Comparison of ENCODE assay signal across 28 cellular contexts in the genomic region with DNA sequence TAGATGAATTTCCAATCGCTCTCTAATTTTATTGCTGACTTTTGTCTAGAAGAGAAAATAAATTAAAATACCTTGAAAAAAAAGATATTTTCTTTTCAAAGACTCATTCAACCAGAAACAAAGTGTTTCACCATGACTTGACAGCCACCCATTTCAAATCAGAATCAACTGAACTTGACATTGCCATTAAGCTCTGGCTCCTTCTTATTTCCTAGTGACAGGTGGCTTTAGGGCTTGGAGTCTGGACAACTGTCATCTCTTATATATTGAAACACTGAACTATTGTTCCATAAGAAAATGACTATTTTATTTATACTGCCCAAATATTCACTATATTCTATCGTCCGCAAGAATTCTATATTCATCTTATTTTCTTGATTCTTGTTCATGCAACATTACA.
"Had no signal": no experiment of that assay in that cellular context is flagged by ENCODE, and none has a peak within 500 bp of the region (broad histone marks: within the 10 kb centered on the region; RNA-seq: fewer than 3 reads in every experiment).

No MANE protein-coding gene starts in this region.

- H3K79me2 ChIP-seq: parathyroid adenoma had no signal

- H3K4me1 ChIP-seq: neural progenitor cell, parathyroid adenoma, prostate gland, right lobe of liver, sigmoid colon, stomach, thyroid gland, tibial nerve, upper lobe of left lung, vagina had no signal

- H3K4me1 Mint-ChIP-seq: naive thymus-derived CD8-positive, alpha-beta T cell; nephron progenitor cell; neural progenitor cell; stimulated activated effector memory CD8-positive, alpha-beta T cell treated with anti-CD3 and anti-CD28 coated beads, Interleukin-12 subunit alpha, Interleukin-12 subunit beta, amount 100 ng/mL, for 72 hours; stimulated activated naive B cell treated with anti-CD40 and anti-IgM and Interleukin-4, amounts not matched to agents 10 μg/mL and 1 μg/mL and 100 μg/mL, for 72 hours had no signal

- H2AFZ ChIP-seq: neural progenitor cell, parathyroid adenoma had no signal

- H3K4me3 ChIP-seq: neural progenitor cell, ovary, prostate gland, right lobe of liver, sigmoid colon, stomach, thoracic aorta, thyroid gland, tibial nerve, upper lobe of left lung, vagina had no signal

- ATAC-seq: naive thymus-derived CD8-positive, alpha-beta T cell; natural killer cell treated with Interleukin-12 subunit alpha and Interleukin-12 subunit beta and Interleukin-15 and Interleukin-18, amount 100 ng/mL, for 72 hours; right cardiac atrium; right lobe of liver; stimulated activated effector memory CD8-positive, alpha-beta T cell treated with anti-CD3 and anti-CD28 coated beads, Interleukin-12 subunit alpha, Interleukin-12 subunit beta, amount 100 ng/mL, for 72 hours; stimulated activated naive B cell treated with anti-CD40 and anti-IgM and Interleukin-4, amounts not matched to agents 10 μg/mL and 1 μg/mL and 100 μg/mL, for 72 hours had no signal

- H3K36me3 Mint-ChIP-seq: natural killer cell treated with Interleukin-12 subunit alpha and Interleukin-12 subunit beta and Interleukin-15 and Interleukin-18, amount 100 ng/mL, for 72 hours; stimulated activated effector memory CD8-positive, alpha-beta T cell treated with anti-CD3 and anti-CD28 coated beads, Interleukin-12 subunit alpha, Interleukin-12 subunit beta, amount 100 ng/mL, for 72 hours had no signal

- H3K27ac ChIP-seq: neural progenitor cell, ovary, parathyroid adenoma, prostate gland, right lobe of liver, sigmoid colon, stomach, thoracic aorta, thyroid gland, tibial nerve, upper lobe of left lung, vagina had no signal

- DNase-seq: naive thymus-derived CD8-positive, alpha-beta T cell; nephron progenitor cell; occipital lobe; ovary; posterior cingulate gyrus; right cardiac atrium; right lobe of liver; sigmoid colon; small intestine; stimulated activated CD4-positive, alpha-beta T cell treated with anti-CD3 and anti-CD28 coated beads, Interleukin-15, amount 100 ng/mL, for 24 hours; stimulated activated CD4-positive, alpha-beta T cell treated with anti-CD3 and anti-CD28 coated beads, Interleukin-2, amount 100 ng/mL, for 24 hours; stimulated activated CD4-positive, alpha-beta T cell treated with anti-CD3 and anti-CD28 coated beads, Interleukin-2, amount 100 ng/mL, for 48 hours; stimulated activated CD4-positive, alpha-beta T cell treated with anti-CD3 and anti-CD28 coated beads, Interleukin-4, amount 100 ng/mL, for 24 hours; stimulated activated naive B cell treated with anti-CD40 and anti-IgM and Interleukin-4, amounts not matched to agents 10 μg/mL and 1 μg/mL and 100 μg/mL, for 72 hours; stimulated activated naive CD4-positive, alpha-beta T cell treated with Interleukin-2 at 50 U/mL for 16 hours; stomach; thyroid gland; trophoblast cell; upper lobe of left lung had no signal

- H3K9ac ChIP-seq: neural progenitor cell, parathyroid adenoma had no signal

- H3K9me3 ChIP-seq: ovary, prostate gland, thyroid gland had no signal

- H3K36me3 ChIP-seq: neural progenitor cell, ovary, prostate gland, right lobe of liver, sigmoid colon, stomach, thoracic aorta, thyroid gland, tibial nerve, upper lobe of left lung, vagina had no signal

- H3K4me3 Mint-ChIP-seq: naive thymus-derived CD8-positive, alpha-beta T cell; natural killer cell treated with Interleukin-12 subunit alpha and Interleukin-12 subunit beta and Interleukin-15 and Interleukin-18, amount 100 ng/mL, for 72 hours; nephron progenitor cell; neural progenitor cell; stimulated activated effector memory CD8-positive, alpha-beta T cell treated with anti-CD3 and anti-CD28 coated beads, Interleukin-12 subunit alpha, Interleukin-12 subunit beta, amount 100 ng/mL, for 72 hours; stimulated activated naive B cell treated with anti-CD40 and anti-IgM and Interleukin-4, amounts not matched to agents 10 μg/mL and 1 μg/mL and 100 μg/mL, for 72 hours; stimulated activated naive CD8-positive, alpha-beta T cell treated with anti-CD3 and anti-CD28 coated beads, Interleukin-15, Interleukin-2, amounts not matched to agents 100 ng/mL and 50 ng/mL, for 24 hours had no signal

- H3K27me3 ChIP-seq: neural progenitor cell, ovary, right lobe of liver, sigmoid colon, stomach, thyroid gland, tibial nerve, upper lobe of left lung, vagina had no signal

- H3K27ac Mint-ChIP-seq: naive thymus-derived CD8-positive, alpha-beta T cell; natural killer cell treated with Interleukin-12 subunit alpha and Interleukin-12 subunit beta and Interleukin-15 and Interleukin-18, amount 100 ng/mL, for 72 hours; nephron progenitor cell; neural progenitor cell; stimulated activated effector memory CD8-positive, alpha-beta T cell treated with anti-CD3 and anti-CD28 coated beads, Interleukin-12 subunit alpha, Interleukin-12 subunit beta, amount 100 ng/mL, for 72 hours; stimulated activated naive B cell treated with anti-CD40 and anti-IgM and Interleukin-4, amounts not matched to agents 10 μg/mL and 1 μg/mL and 100 μg/mL, for 72 hours; stimulated activated naive CD8-positive, alpha-beta T cell treated with anti-CD3 and anti-CD28 coated beads, Interleukin-15, Interleukin-2, amounts not matched to agents 100 ng/mL and 50 ng/mL, for 24 hours had no signal

- H3K27me3 Mint-ChIP-seq: natural killer cell treated with Interleukin-12 subunit alpha and Interleukin-12 subunit beta and Interleukin-15 and Interleukin-18, amount 100 ng/mL, for 72 hours; stimulated activated naive CD8-positive, alpha-beta T cell treated with anti-CD3 and anti-CD28 coated beads, Interleukin-15, Interleukin-2, amounts not matched to agents 100 ng/mL and 50 ng/mL, for 24 hours had no signal

- H3K4me2 ChIP-seq: neural progenitor cell had no signal
